In the genomic region with DNA sequence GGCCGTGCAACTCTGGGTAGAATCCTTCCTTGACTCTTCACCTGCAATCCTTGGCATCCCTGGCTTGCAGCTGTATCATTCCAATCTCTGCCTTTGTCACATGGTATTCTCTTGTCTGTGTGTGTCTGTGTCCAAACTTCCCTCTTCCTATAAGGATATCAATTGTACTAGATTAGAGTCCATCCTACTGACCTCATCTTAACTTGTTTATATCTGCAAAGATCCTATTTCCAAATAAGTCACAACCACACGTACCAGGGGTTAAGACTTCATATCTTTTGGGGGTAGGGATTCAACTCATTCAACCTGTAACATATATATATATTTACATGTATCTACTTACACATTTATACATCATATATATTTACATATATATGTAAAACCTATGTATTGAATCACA, we compare ENCODE assay signal across 24 cellular contexts.
"Had no signal": no experiment of that assay in that cellular context is flagged by ENCODE, and none has a peak within 500 bp of the region (broad histone marks: within the 10 kb centered on the region; RNA-seq: fewer than 3 reads in every experiment).

No MANE protein-coding gene starts in this region.

- H3K9ac ChIP-seq: neural progenitor cell had no signal

- H3K9me3 ChIP-seq: lower lobe of right lung, ovary, right lobe of liver, suprapubic skin, thoracic aorta, upper lobe of left lung, vagina had no signal

- H3K4me1 ChIP-seq: right lobe of liver had no signal

- H3K36me3 ChIP-seq: left lung, lower lobe of right lung, neural progenitor cell, ovary, right atrium auricular region, right lobe of liver, spleen, suprapubic skin, thoracic aorta, tibial nerve, upper lobe of left lung, vagina had no signal

- H3K27ac ChIP-seq: left lung, lower lobe of right lung, neural progenitor cell, ovary, right atrium auricular region, right lobe of liver, skin epidermis, spleen, suprapubic skin, thoracic aorta, tibial nerve, upper lobe of left lung, vagina had no signal

- H3K4me3 ChIP-seq: left lung, lower lobe of right lung, neural progenitor cell, ovary, right atrium auricular region, right lobe of liver, skin epidermis, spleen, suprapubic skin, thoracic aorta, tibial nerve, upper lobe of left lung, vagina had no signal

- ATAC-seq: left colon; left lung; lower lobe of right lung; natural killer cell; right lobe of liver; stimulated activated effector memory CD8-positive, alpha-beta T cell treated with anti-CD3 and anti-CD28 coated beads, Interleukin-12 subunit alpha, Interleukin-12 subunit beta, amount 100 ng/mL, for 72 hours had no signal

- DNase-seq: hippocampal formation; kidney glomerular epithelial cell; left colon; left lung; lower lobe of right lung; mammary epithelial cell; mesendoderm; naive B cell; natural killer cell; nephron progenitor cell; ovary; right lobe of liver; spleen; stimulated activated CD4-positive, alpha-beta T cell treated with anti-CD3 and anti-CD28 coated beads, Interleukin-4, amount 100 ng/mL, for 24 hours; stimulated activated naive CD4-positive, alpha-beta T cell; upper lobe of left lung had no signal

- H3K4me2 ChIP-seq: neural progenitor cell had no signal

- H2AFZ ChIP-seq: neural progenitor cell had no signal

- H3K27me3 ChIP-seq: left lung, neural progenitor cell, ovary, right atrium auricular region, right lobe of liver, spleen, suprapubic skin, tibial nerve, upper lobe of left lung, vagina had no signal
